1 cellular context compared by ENCODE assay signal in genomic region chr6:3227363-3228045, GRCh38.
TF ChIP-seq lines count a peak whose summit lies in the region.

Gene TUBB2B, minus strand, starts transcription at chr6:3227653. Its CDS starts 110 bp downstream, at chr6:3227543.

TF ChIP-seq in SK-N-SH treated with all-trans-retinoic acid at 6 μM for 48 hours, 23 proteins besides CTCF, POLR2A, EP300 and RAD21 (continued from another document):
- TF ChIP-seq ZNF70 (CRISPR knock-in tag; IDR thresholded peaks at IDR 0.05): no peak
